Comparison of ENCODE assay signal across 1 cellular context in genomic region chr20:50311308-50312001, GRCh38.
A peak's percentile ranks its signal among the peaks of the same experiment; 100 is the strongest.
TF ChIP-seq lines count a peak whose summit lies in the region.

No MANE protein-coding gene starts in this region.

TF ChIP-seq in HepG2, 621 proteins besides CTCF, POLR2A, EP300 and RAD21 (continued from another document and continues in another):
- TF ChIP-seq HMGXB4 (CRISPR knock-in tag; IDR thresholded peaks at IDR 0.05; ENCODE audit: borderline replicate concordance in 1 of 2, low read depth in 1 of 2) = no peak
- 0 out of 2 replicates have a peak, but pooled peaks have one; percentile 67 for TF ChIP-seq ZNF839 (CRISPR knock-in tag; IDR thresholded peaks at IDR 0.05; ENCODE audit: borderline replicate concordance)
- TF ChIP-seq FOSL1 (CRISPR knock-in tag; IDR thresholded peaks at IDR 0.05; ENCODE audit: borderline replicate concordance) = 0 out of 2 replicates have a peak, but pooled peaks have one; percentile 33
- peak; percentile 33; the same call in 1 of the 2 replicates for TF ChIP-seq ZFP91 (CRISPR knock-in tag; IDR thresholded peaks at IDR 0.05; ENCODE audit: borderline replicate concordance)
- 0 out of 2 replicates have a peak, but pooled peaks have one; percentile 14 for TF ChIP-seq ARID4A (CRISPR knock-in tag; IDR thresholded peaks at IDR 0.05; ENCODE audit: borderline replicate concordance)
- 0 out of 2 replicates have a peak, but pooled peaks have one; percentile 6 for TF ChIP-seq ZNF891 (CRISPR knock-in tag; IDR thresholded peaks at IDR 0.05)
- no peak for TF ChIP-seq NR2F2 (IDR thresholded peaks at IDR 0.05; ENCODE audit: borderline replicate concordance, low read depth)
- TF ChIP-seq ZNF572 (CRISPR knock-in tag; IDR thresholded peaks at IDR 0.05) = 0 out of 2 replicates have a peak, but pooled peaks have one; percentile 28
- no peak for TF ChIP-seq IKZF5 (CRISPR knock-in tag; IDR thresholded peaks at IDR 0.05)
- TF ChIP-seq MTA3 (CRISPR knock-in tag; IDR thresholded peaks at IDR 0.05) = no peak
- 0 out of 2 replicates have a peak, but pooled peaks have one; percentile 33 for TF ChIP-seq HES4 (CRISPR knock-in tag; IDR thresholded peaks at IDR 0.05; ENCODE audit: borderline replicate concordance)
- no peak for TF ChIP-seq KDM4B (CRISPR knock-in tag; IDR thresholded peaks at IDR 0.05)
- 0 out of 2 replicates have a peak, but pooled peaks have one; percentile 30 for TF ChIP-seq ZBTB7A (CRISPR knock-in tag; IDR thresholded peaks at IDR 0.05)
- TF ChIP-seq PHF8 (CRISPR knock-in tag; IDR thresholded peaks at IDR 0.05) = no peak
- no peak for TF ChIP-seq ELF4 (CRISPR knock-in tag; IDR thresholded peaks at IDR 0.05; ENCODE audit: borderline replicate concordance)
- no peak for TF ChIP-seq SIN3A (IDR thresholded peaks at IDR 0.05; ENCODE audit: borderline replicate concordance, low read depth, low read length)
- no peak for TF ChIP-seq ZNF549 (CRISPR knock-in tag; IDR thresholded peaks at IDR 0.05)
- no peak for TF ChIP-seq DDIT3 (CRISPR knock-in tag; IDR thresholded peaks at IDR 0.05)
- TF ChIP-seq SIX4 (CRISPR knock-in tag; IDR thresholded peaks at IDR 0.05) = no peak
- no peak for TF ChIP-seq JUND (CRISPR knock-in tag; IDR thresholded peaks at IDR 0.05)
- TF ChIP-seq JUN (CRISPR knock-in tag; IDR thresholded peaks at IDR 0.05) = no peak
- no peak for TF ChIP-seq KIAA2018 (CRISPR knock-in tag; IDR thresholded peaks at IDR 0.05; ENCODE audit: borderline replicate concordance)
- 0 out of 2 replicates have a peak, but pooled peaks have one; percentile 14 for TF ChIP-seq ZNF652 (CRISPR knock-in tag; IDR thresholded peaks at IDR 0.05; ENCODE audit: borderline replicate concordance, low read depth)
- TF ChIP-seq TFAP4 (IDR thresholded peaks at IDR 0.05; ENCODE audit: borderline replicate concordance, low read depth) = no peak
- TF ChIP-seq SMAD9 (CRISPR knock-in tag; IDR thresholded peaks at IDR 0.05) = 0 out of 2 replicates have a peak, but pooled peaks have one; percentile 63
- TF ChIP-seq SALL1 (CRISPR knock-in tag; IDR thresholded peaks at IDR 0.05) = 0 out of 2 replicates have a peak, but pooled peaks have one; percentile 13
- TF ChIP-seq ZNF432 (CRISPR knock-in tag; IDR thresholded peaks at IDR 0.05; ENCODE audit: borderline replicate concordance) = no peak
- no peak for TF ChIP-seq TAF15 (IDR thresholded peaks at IDR 0.05; ENCODE audit: low read depth, low read length, poor library complexity, severe bottlenecking)
- TF ChIP-seq ZNF619 (CRISPR knock-in tag; IDR thresholded peaks at IDR 0.05) = 0 out of 2 replicates have a peak, but pooled peaks have one; percentile 57
- TF ChIP-seq ZNF644 (CRISPR knock-in tag; IDR thresholded peaks at IDR 0.05; ENCODE audit: low read depth) = no peak
- TF ChIP-seq ZNF383 (CRISPR knock-in tag; IDR thresholded peaks at IDR 0.05; ENCODE audit: borderline replicate concordance) = no peak
- TF ChIP-seq THAP11 (CRISPR knock-in tag; IDR thresholded peaks at IDR 0.05) = no peak
- TF ChIP-seq ZNF768 (CRISPR knock-in tag; IDR thresholded peaks at IDR 0.05) = peak; percentile 94
- no peak for TF ChIP-seq DMTF1 (CRISPR knock-in tag; IDR thresholded peaks at IDR 0.05)
- TF ChIP-seq PITX1 (CRISPR knock-in tag; IDR thresholded peaks at IDR 0.05) = no peak
- TF ChIP-seq GFI1 (CRISPR knock-in tag; IDR thresholded peaks at IDR 0.05; ENCODE audit: borderline replicate concordance) = no peak
